27 cellular contexts compared by ENCODE assay signal in the genomic region with DNA sequence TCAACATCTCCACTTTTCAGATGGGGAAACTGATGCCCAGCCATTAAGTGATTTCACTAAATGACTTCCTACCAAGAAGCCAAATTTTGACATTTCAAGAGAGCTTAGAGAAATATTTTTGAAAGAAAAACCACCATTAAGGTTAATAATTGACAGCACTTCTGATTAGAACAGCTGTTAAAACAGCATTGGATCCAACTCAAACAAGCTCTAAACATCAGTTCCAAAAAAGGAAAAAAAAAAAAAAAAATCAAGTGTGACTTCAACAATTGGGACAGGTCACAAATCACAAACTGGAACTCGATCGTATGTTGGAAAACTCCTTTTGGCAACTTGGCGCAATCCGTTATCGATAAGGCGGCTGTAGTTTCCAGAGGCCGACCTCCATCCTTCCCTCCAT.
"Had no signal": no experiment of that assay in that cellular context is flagged by ENCODE, and none has a peak within 500 bp of the region (broad histone marks: within the 10 kb centered on the region; RNA-seq: fewer than 3 reads in every experiment).

No MANE protein-coding gene starts in this region.

- FAIRE-seq: astrocyte had no signal

- H3K27ac Mint-ChIP-seq: activated CD4-positive, alpha-beta T cell treated with anti-CD3 and anti-CD28 coated beads for 36 hours; immature natural killer cell; natural killer cell; neural progenitor cell; stimulated activated naive B cell treated with anti-CD40 and anti-IgM and Interleukin-4, amounts not matched to agents 10 μg/mL and 1 μg/mL and 100 μg/mL, for 72 hours; T-helper 2 cell treated with Interferon-gamma antibody and Interleukin-4, amounts not matched to agents 5 μg/mL and 100 μg/mL, for 36 hours had no signal

- H3K27ac ChIP-seq: lower lobe of right lung, neural progenitor cell, prostate gland, suprapubic skin, tibial artery had no signal

- H3K9me3 ChIP-seq: lower lobe of right lung, prostate gland, sigmoid colon, suprapubic skin, tibial artery had no signal

- H3K4me3 Mint-ChIP-seq: activated CD4-positive, alpha-beta T cell treated with anti-CD3 and anti-CD28 coated beads for 36 hours; effector memory CD8-positive, alpha-beta T cell; immature natural killer cell; natural killer cell; stimulated activated naive B cell treated with anti-CD40 and anti-IgM and Interleukin-4, amounts not matched to agents 10 μg/mL and 1 μg/mL and 100 μg/mL, for 72 hours; T-helper 2 cell treated with Interferon-gamma antibody and Interleukin-4, amounts not matched to agents 5 μg/mL and 100 μg/mL, for 36 hours had no signal

- DNase-seq: activated CD4-positive, alpha-beta T cell treated with anti-CD3 and anti-CD28 coated beads for 36 hours; activated CD4-positive, CD25-positive, alpha-beta regulatory T cell; activated CD8-positive, alpha-beta memory T cell treated with anti-CD3 and anti-CD28 coated beads for 24 hours; activated gamma-delta T cell; activated naive CD4-positive, alpha-beta T cell treated with anti-CD3 and anti-CD28 coated beads, Interleukin-2, amount 50 U/mL, for 16 hours; amniotic stem cell; caudate nucleus; cortex of kidney; effector memory CD8-positive, alpha-beta T cell; head of caudate nucleus; hypothalamus; immature natural killer cell; lower lobe of right lung; mesendoderm; natural killer cell; retina; sigmoid colon; stimulated activated CD4-positive, alpha-beta T cell treated with anti-CD3 and anti-CD28 coated beads, Interleukin-15, amount 100 ng/mL, for 24 hours; stimulated activated CD4-positive, alpha-beta T cell treated with anti-CD3 and anti-CD28 coated beads, Interleukin-2, amount 100 ng/mL, for 24 hours; stimulated activated naive B cell treated with anti-CD40 and anti-IgM and Interleukin-4, amounts not matched to agents 10 μg/mL and 1 μg/mL and 100 μg/mL, for 72 hours; T-helper 1 cell; tibial artery had no signal

- ATAC-seq: activated CD4-positive, alpha-beta T cell treated with anti-CD3 and anti-CD28 coated beads for 36 hours; effector memory CD8-positive, alpha-beta T cell; natural killer cell; stimulated activated naive B cell treated with anti-CD40 and anti-IgM and Interleukin-4, amounts not matched to agents 10 μg/mL and 1 μg/mL and 100 μg/mL, for 72 hours had no signal

- H3K4me3 ChIP-seq: lower lobe of right lung, neural progenitor cell, prostate gland, sigmoid colon, suprapubic skin, tibial artery had no signal

- H3K36me3 ChIP-seq: neural progenitor cell had no signal

- H3K27me3 Mint-ChIP-seq: activated CD4-positive, alpha-beta T cell treated with anti-CD3 and anti-CD28 coated beads for 36 hours; effector memory CD8-positive, alpha-beta T cell; stimulated activated naive B cell treated with anti-CD40 and anti-IgM and Interleukin-4, amounts not matched to agents 10 μg/mL and 1 μg/mL and 100 μg/mL, for 72 hours had no signal

- H3K36me3 Mint-ChIP-seq: natural killer cell had no signal

- H3K4me2 ChIP-seq: neural progenitor cell had no signal

- H2AFZ ChIP-seq: neural progenitor cell had no signal

- H3K9me3 Mint-ChIP-seq: effector memory CD8-positive, alpha-beta T cell; immature natural killer cell; natural killer cell; neural progenitor cell; stimulated activated naive B cell treated with anti-CD40 and anti-IgM and Interleukin-4, amounts not matched to agents 10 μg/mL and 1 μg/mL and 100 μg/mL, for 72 hours; T-helper 2 cell treated with Interferon-gamma antibody and Interleukin-4, amounts not matched to agents 5 μg/mL and 100 μg/mL, for 36 hours had no signal

- H3K27me3 ChIP-seq: neural progenitor cell, sigmoid colon, suprapubic skin, tibial artery had no signal
